ENCODE assay signal across 23 cellular contexts in the genomic region with DNA sequence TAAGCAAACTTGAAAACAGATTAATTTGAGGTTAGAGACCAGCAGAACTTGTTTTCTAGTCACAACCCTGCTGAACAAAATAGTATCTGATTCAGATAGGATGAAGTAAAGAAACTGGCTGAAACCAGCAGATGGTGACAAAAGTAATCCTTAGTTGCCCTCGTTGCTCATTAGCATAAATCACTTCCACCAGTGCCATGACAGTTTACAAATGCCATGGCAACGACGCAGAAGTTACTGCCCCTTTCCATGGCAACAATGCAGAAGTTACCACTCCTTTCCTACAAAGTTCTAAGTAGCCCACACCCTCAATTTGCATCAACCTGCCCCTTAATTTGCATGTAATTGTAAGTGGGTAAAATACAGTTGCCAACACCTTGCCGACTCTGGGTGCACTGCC. TPM values are rescaled to one million over a fixed set of nuclear protein-coding genes. Genes with fewer than 3 reads are reported as not detected.
DNase-seq lines count a peak whose midpoint lies in the region; ATAC-seq and TF ChIP-seq lines count a peak whose summit lies in the region.
"Had no signal": no experiment of that assay in that cellular context is flagged by ENCODE, and none has a peak within 500 bp of the region (broad histone marks: within the 10 kb centered on the region; RNA-seq: fewer than 3 reads in every experiment).

No MANE protein-coding gene starts in this region.

- no peak overlapping the region for H3K4ac ChIP-seq in mesendoderm (ENCODE audit: low read depth, low read length)

- H3K4me3 ChIP-seq in GM23338 (no peak overlapping the region), mesendoderm (ENCODE audit: low read length) (no peak overlapping the region)
- H3K4me3 ChIP-seq: mucosa of descending colon, SJCRH30, thyroid gland had no signal

- no peak overlapping the region for H2AK5ac ChIP-seq in mesendoderm (ENCODE audit: low read length)

- no peaks in the 10 kb centered on the region for H3K4me1 ChIP-seq in GM23338 (ENCODE audit: insufficient read depth)
- no peaks in the 10 kb centered on the region for H3K4me1 ChIP-seq in mesendoderm (ENCODE audit: control insufficient read depth, low read depth, low read length)
- H3K4me1 ChIP-seq: SJCRH30, thyroid gland had no signal

- no peak overlapping the region for H3K56ac ChIP-seq in mesendoderm (ENCODE audit: low read length)

- H3K23ac ChIP-seq in mesendoderm (ENCODE audit: low read length), result no peak overlapping the region

- no peaks in the 10 kb centered on the region for H3K27me3 ChIP-seq in GM23338 (ENCODE audit: insufficient read depth)
- no peaks in the 10 kb centered on the region for H3K27me3 ChIP-seq in mesendoderm (ENCODE audit: insufficient read depth, low read length, poor library complexity)
- H3K27me3 ChIP-seq: SJCRH30, thyroid gland had no signal

- no peaks in the 10 kb centered on the region for H3F3A ChIP-seq in GM23338 (replicated peaks; ENCODE audit: low read depth)

- H3K9me2 ChIP-seq in GM23338 (ENCODE audit: insufficient read depth), result no peaks in the 10 kb centered on the region

- H3K27me3 Mint-ChIP-seq in GM23338 (ENCODE audit: insufficient read depth, low read depth, poor library complexity) (no peaks in the 10 kb centered on the region), progenitor cell of endocrine pancreas (peaks cover 4% of the 10 kb centered on the region)
- H3K27me3 Mint-ChIP-seq: activated CD4-positive, alpha-beta memory T cell treated with anti-CD3 and anti-CD28 coated beads for 36 hours; CD4-positive, alpha-beta memory T cell; stimulated activated naive CD8-positive, alpha-beta T cell treated with anti-CD3 and anti-CD28 coated beads, Interleukin-15, amount 100 ng/mL, for 72 hours had no signal

- H3K79me1 ChIP-seq in mesendoderm (ENCODE audit: low read length), result no peaks in the 10 kb centered on the region

- H4K20me1 ChIP-seq in GM23338 (replicated peaks; ENCODE audit: insufficient read depth), result no peaks in the 10 kb centered on the region

- no peak overlapping the region for H4K5ac ChIP-seq in mesendoderm (ENCODE audit: low read length)

- ATAC-seq in GM23338, result peak; percentile 64
- no peak for ATAC-seq in HG02852 (IDR thresholded peaks at IDR 0.05; ENCODE audit: unreplicated experiment)
- no peak for ATAC-seq in GM19035 (IDR thresholded peaks at IDR 0.05; ENCODE audit: unreplicated experiment)
- ATAC-seq: activated CD4-positive, CD25-positive, alpha-beta regulatory T cell treated with anti-CD3 and anti-CD28 coated beads, Interleukin-2, amount 50 U/mL, for 24 hours; mucosa of descending colon; stimulated activated naive CD8-positive, alpha-beta T cell treated with anti-CD3 and anti-CD28 coated beads, Interleukin-15, amount 100 ng/mL, for 72 hours; T-cell had no signal

- WGBS in mesendoderm (ENCODE audit: extremely low coverage, insufficient coverage, low lambda C conversion rate), result no CpG with 5 or more reads among the region's 4 CpGs

- H3K9me3 Mint-ChIP-seq in GM23338, result no peaks in the 10 kb centered on the region
- H3K9me3 Mint-ChIP-seq in progenitor cell of endocrine pancreas (ENCODE audit: low read depth), result no peaks in the 10 kb centered on the region
- H3K9me3 Mint-ChIP-seq: activated naive CD8-positive, alpha-beta T cell treated with anti-CD3 and anti-CD28 coated beads, Interleukin-2, amount 10 ng/mL, durations not matched to agents 7 days and 5 days; dendritic cell treated with granulocyte-macrophage colony-stimulating factor and Interleukin-4, amounts not matched to agents 40 ng/mL and 50 ng/mL, for 4 days; stimulated activated naive CD8-positive, alpha-beta T cell treated with anti-CD3 and anti-CD28 coated beads, Interleukin-15, amount 100 ng/mL, for 72 hours had no signal

- H2BK120ac ChIP-seq in mesendoderm (ENCODE audit: low read depth, low read length), result no peak overlapping the region

- no peak overlapping the region for H3K4me2 ChIP-seq in GM23338
- no peak overlapping the region for H3K4me2 ChIP-seq in mesendoderm (ENCODE audit: low read length)

- no peak overlapping the region for H3K4me3 Mint-ChIP-seq in GM23338
- no peak overlapping the region for H3K4me3 Mint-ChIP-seq in progenitor cell of endocrine pancreas (ENCODE audit: low read depth)
- H3K4me3 Mint-ChIP-seq: activated CD4-positive, alpha-beta memory T cell treated with anti-CD3 and anti-CD28 coated beads for 36 hours; activated naive CD8-positive, alpha-beta T cell treated with anti-CD3 and anti-CD28 coated beads, Interleukin-2, amount 10 ng/mL, durations not matched to agents 7 days and 5 days; CD4-positive, alpha-beta memory T cell; dendritic cell treated with granulocyte-macrophage colony-stimulating factor and Interleukin-4, amounts not matched to agents 40 ng/mL and 50 ng/mL, for 4 days; neural crest cell; stimulated activated naive CD8-positive, alpha-beta T cell treated with anti-CD3 and anti-CD28 coated beads, Interleukin-15, amount 100 ng/mL, for 72 hours; T-cell had no signal

- H3K4me1 Mint-ChIP-seq in GM23338 (no peaks in the 10 kb centered on the region), progenitor cell of endocrine pancreas (ENCODE audit: low read depth) (peaks cover 2% of the 10 kb centered on the region)
- H3K4me1 Mint-ChIP-seq: activated naive CD8-positive, alpha-beta T cell treated with anti-CD3 and anti-CD28 coated beads, Interleukin-2, amount 10 ng/mL, durations not matched to agents 7 days and 5 days; neural crest cell had no signal

- no peak overlapping the region for H3K9ac ChIP-seq in mesendoderm (ENCODE audit: low read length)

- H2BK5ac ChIP-seq in mesendoderm (ENCODE audit: low read length), result no peak overlapping the region

- H3K27ac ChIP-seq in GM23338 (ENCODE audit: low read depth), result no peak overlapping the region
- H3K27ac ChIP-seq in mesendoderm (ENCODE audit: low read depth, low read length), result no peak overlapping the region
- H3K27ac ChIP-seq: SJCRH30, thyroid gland had no signal

- H2AFZ ChIP-seq in GM23338, result no peak overlapping the region

- TF ChIP-seq CTCF in GM23338 (conservative IDR thresholded peaks at IDR 0.05; ENCODE audit: low read depth in 2 of 2) (no peak), progenitor cell of endocrine pancreas (IDR thresholded peaks at IDR 0.05; ENCODE audit: unreplicated experiment) (no peak)

- H3K27ac Mint-ChIP-seq in GM23338 (no peak overlapping the region), progenitor cell of endocrine pancreas (no peak overlapping the region)
- H3K27ac Mint-ChIP-seq: activated CD4-positive, alpha-beta memory T cell treated with anti-CD3 and anti-CD28 coated beads for 36 hours; activated naive CD8-positive, alpha-beta T cell treated with anti-CD3 and anti-CD28 coated beads, Interleukin-2, amount 10 ng/mL, durations not matched to agents 7 days and 5 days; CD4-positive, alpha-beta memory T cell; dendritic cell treated with granulocyte-macrophage colony-stimulating factor and Interleukin-4, amounts not matched to agents 40 ng/mL and 50 ng/mL, for 4 days; stimulated activated naive CD8-positive, alpha-beta T cell treated with anti-CD3 and anti-CD28 coated beads, Interleukin-15, amount 100 ng/mL, for 72 hours; T-cell had no signal

- no peak overlapping the region for H3K18ac ChIP-seq in mesendoderm (ENCODE audit: low read length)

- H3K36me3 ChIP-seq in GM23338 (ENCODE audit: insufficient read depth) (no peaks in the 10 kb centered on the region), mesendoderm (ENCODE audit: control insufficient read depth, insufficient read depth, low read length) (no peaks in the 10 kb centered on the region)
- H3K36me3 ChIP-seq: SJCRH30, thyroid gland had no signal

- H3K79me2 ChIP-seq in GM23338 (replicated peaks; ENCODE audit: insufficient read depth), result no peaks in the 10 kb centered on the region
- H3K79me2 ChIP-seq in mesendoderm (ENCODE audit: control insufficient read depth, insufficient read depth, low read length), result no peaks in the 10 kb centered on the region

- H3K36me3 Mint-ChIP-seq in GM23338 (ENCODE audit: low read depth) (no peaks in the 10 kb centered on the region), progenitor cell of endocrine pancreas (ENCODE audit: insufficient read depth) (no peaks in the 10 kb centered on the region)
- H3K36me3 Mint-ChIP-seq: activated naive CD8-positive, alpha-beta T cell treated with anti-CD3 and anti-CD28 coated beads, Interleukin-2, amount 10 ng/mL, durations not matched to agents 7 days and 5 days had no signal

- DNase-seq in GM23338 (ENCODE audit: low spot score) (peak; percentile 75), NAMALWA (ENCODE audit: low spot score) (peak; percentile 62), RPMI8226 (peak; percentile 11), mesendoderm (peak; percentile 70), progenitor cell of endocrine pancreas (ENCODE audit: low spot score, unreplicated experiment) (no peak)
- DNase-seq: activated CD4-positive, alpha-beta memory T cell treated with anti-CD3 and anti-CD28 coated beads for 36 hours; activated naive CD8-positive, alpha-beta T cell treated with anti-CD3 and anti-CD28 coated beads, Interleukin-2, amount 10 ng/mL, durations not matched to agents 7 days and 5 days; CD4-positive, alpha-beta memory T cell; central memory CD4-positive, alpha-beta T cell; Kasumi-1; mucosa of descending colon; NCI-H1105 treated with DMSO at 0.1 percent for 48 hours; NCI-H2081; NCI-H345; SJCRH30; stimulated activated naive CD8-positive, alpha-beta T cell treated with anti-CD3 and anti-CD28 coated beads, Interleukin-15, amount 100 ng/mL, for 72 hours; thyroid gland had no signal

- H2BK15ac ChIP-seq in mesendoderm (replicated peaks; ENCODE audit: low read depth), result no peak overlapping the region

- H4K8ac ChIP-seq in mesendoderm (ENCODE audit: low read depth, low read length), result no peak overlapping the region

TF ChIP-seq in GM23338, 12 proteins besides CTCF, POLR2A, EP300 and RAD21:
- TF ChIP-seq ZNF114 (CRISPR knock-in tag; IDR thresholded peaks at IDR 0.05), result no peak
- no peak for TF ChIP-seq ZNF331 (CRISPR knock-in tag; IDR thresholded peaks at IDR 0.05; ENCODE audit: low read depth)

RNA-seq across cellular contexts. Expression of a gene that starts 23.7 kb away (rescaled TPM):
- 744 and 784 TPM in 2 replicates for total RNA-seq in GM23338 (2014; rRNA removed; shearing (Covaris generic))
- polyA plus RNA-seq in GM23338 (2016; fragmentation: Nextera tagmentation; extraction: Ambion mirVana), result 785 and 805 TPM in 2 replicates
- polyA plus RNA-seq in mesendoderm (2013, experiment 1 of 2), result 487 TPM
- polyA plus RNA-seq in mesendoderm (2013, experiment 2 of 2), result 482 TPM
- total RNA-seq in progenitor cell of endocrine pancreas, result 169 and 180 TPM in 2 replicates
